Comparison of ENCODE assay signal across 10 cellular contexts in genomic region chr4:26058537-26058936, GRCh38.
A peak's percentile ranks its signal among the peaks of the same experiment; 100 is the strongest.
DNase-seq lines count a peak whose midpoint lies in the region; ATAC-seq, FAIRE-seq and TF ChIP-seq lines count a peak whose summit lies in the region.
"Had no signal": no experiment of that assay in that cellular context is flagged by ENCODE, and none has a peak within 500 bp of the region (broad histone marks: within the 10 kb centered on the region; RNA-seq: fewer than 3 reads in every experiment).

No MANE protein-coding gene starts in this region.

- H3K36me3 ChIP-seq in bronchial epithelial cell (ENCODE audit: control insufficient read depth, insufficient read depth, low read length): no peaks in the 10 kb centered on the region

- DNase-seq in AG10803 (ENCODE audit: low read depth) (peak; percentile 58), bronchial epithelial cell (ENCODE audit: low read depth) (peak; percentile 90), SHP77 treated with DMSO at 0.1 percent for 48 hours (lab: John Stamatoyannopoulos, UW) (no peak), epidermal melanocyte (ENCODE audit: insufficient read length, low spot score) (no peak), activated gamma-delta T cell treated with Interleukin-2 at 50 U/mL for 16 hours (no peak), HuH-7.5 (ENCODE audit: low spot score) (no peak)
- DNase-seq: activated B cell treated with CpG ODN at 0.5 μM for 24 hours had no signal

- peaks cover 4% of the 10 kb centered on the region for H3K27me3 ChIP-seq in bronchial epithelial cell (ENCODE audit: control insufficient read depth, insufficient read depth, low read length)

- no peak for TF ChIP-seq CTCF in AG10803 (conservative IDR thresholded peaks at IDR 0.05; ENCODE audit: low read length)
- TF ChIP-seq CTCF in bronchial epithelial cell (IDR thresholded peaks at IDR 0.05; ENCODE audit: insufficient read depth, low read length, severe bottlenecking): no peak

- no peak overlapping the region for H3K4me3 ChIP-seq in AG10803 (ENCODE audit: low read length)
- H3K4me3 ChIP-seq in bronchial epithelial cell (ENCODE audit: low read depth, low read length): no peak overlapping the region

- ATAC-seq in GM19455 (IDR thresholded peaks at IDR 0.05; ENCODE audit: unreplicated experiment): peak; percentile 82
- peak; percentile 79 for ATAC-seq in HG03575 (IDR thresholded peaks at IDR 0.05; ENCODE audit: extremely low read depth, insufficient number of reproducible peaks, low FRiP score, unreplicated experiment)

- peak; percentile 62 for FAIRE-seq in bronchial epithelial cell (lab: Jason Lieb, UNC)
- FAIRE-seq: endothelial cell of umbilical vein had no signal

Comparison
In these comparisons a context has a peak if more than half of its experiments do, and no peak if none do; other contexts are left out.
1. DNase-seq: peak in AG10803 (single experiment) and bronchial epithelial cell (single experiment); none in SHP77 treated with DMSO at 0.1 percent for 48 hours (single experiment), epidermal melanocyte (single experiment), activated gamma-delta T cell treated with Interleukin-2 at 50 U/mL for 16 hours (single experiment) and HuH-7.5 (single experiment).